Comparison of ENCODE assay signal across 17 cellular contexts in the genomic region with DNA sequence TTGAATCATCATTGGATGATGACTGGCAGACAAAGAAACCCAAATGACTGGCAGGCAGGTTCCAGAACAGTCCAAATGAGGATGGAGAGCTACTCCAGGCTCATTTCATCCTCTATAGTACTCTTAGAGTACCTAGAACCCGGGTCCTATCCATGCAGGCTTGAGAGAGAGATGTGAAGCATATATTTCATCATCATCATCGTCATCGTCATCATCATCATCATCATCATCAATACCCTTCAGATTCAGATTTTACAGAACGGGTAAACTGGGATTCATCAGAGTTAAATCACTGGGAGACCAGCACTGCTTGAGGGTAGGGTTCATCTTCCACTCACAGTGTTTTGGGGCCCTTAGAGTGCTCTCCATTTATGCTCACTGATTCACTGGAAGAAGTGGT. TPM values are rescaled to one million over a fixed set of nuclear protein-coding genes. Genes with fewer than 3 reads are reported as not detected.
"Had no signal": no experiment of that assay in that cellular context is flagged by ENCODE, and none has a peak within 500 bp of the region (broad histone marks: within the 10 kb centered on the region; RNA-seq: fewer than 3 reads in every experiment).

No MANE protein-coding gene starts in this region.

- H3K27ac Mint-ChIP-seq: activated naive CD4-positive, alpha-beta T cell treated with anti-CD3 and anti-CD28 coated beads, Interleukin-2, amount 50 U/mL, for 72 hours; natural killer cell treated with Interleukin-12 subunit alpha and Interleukin-12 subunit beta and Interleukin-15 and Interleukin-18, amount 100 ng/mL, for 72 hours; stimulated activated naive CD8-positive, alpha-beta T cell treated with anti-CD3 and anti-CD28 coated beads, Interleukin-15, Interleukin-2, amounts not matched to agents 100 ng/mL and 50 ng/mL, for 24 hours had no signal

- H3K9me3 ChIP-seq: ascending aorta, gastroesophageal sphincter, heart right ventricle, left ventricle myocardium inferior, prostate gland, tibial artery had no signal

- H3K9me3 Mint-ChIP-seq: activated naive CD4-positive, alpha-beta T cell treated with anti-CD3 and anti-CD28 coated beads, Interleukin-2, amount 50 U/mL, for 72 hours; natural killer cell treated with Interleukin-12 subunit alpha and Interleukin-12 subunit beta and Interleukin-15 and Interleukin-18, amount 100 ng/mL, for 72 hours; stimulated activated naive CD8-positive, alpha-beta T cell treated with anti-CD3 and anti-CD28 coated beads, Interleukin-15, Interleukin-2, amounts not matched to agents 100 ng/mL and 50 ng/mL, for 24 hours had no signal

- H3K36me3 Mint-ChIP-seq: activated naive CD4-positive, alpha-beta T cell treated with anti-CD3 and anti-CD28 coated beads, Interleukin-2, amount 50 U/mL, for 72 hours; natural killer cell treated with Interleukin-12 subunit alpha and Interleukin-12 subunit beta and Interleukin-15 and Interleukin-18, amount 100 ng/mL, for 72 hours had no signal

- H3K27me3 Mint-ChIP-seq: natural killer cell treated with Interleukin-12 subunit alpha and Interleukin-12 subunit beta and Interleukin-15 and Interleukin-18, amount 100 ng/mL, for 72 hours; stimulated activated naive CD8-positive, alpha-beta T cell treated with anti-CD3 and anti-CD28 coated beads, Interleukin-15, Interleukin-2, amounts not matched to agents 100 ng/mL and 50 ng/mL, for 24 hours had no signal

- DNase-seq: activated T-cell treated with anti-CD3 and anti-CD28 coated beads, Interleukin-2, amount 50 U/mL, for 1 hour; heart right ventricle; left ventricle myocardium inferior; stimulated activated CD4-positive, alpha-beta T cell treated with anti-CD3 and anti-CD28 coated beads, Interleukin-4, amount 100 ng/mL, for 4 hours; T-helper 1 cell had no signal

- ATAC-seq: activated naive CD4-positive, alpha-beta T cell treated with anti-CD3 and anti-CD28 coated beads, Interleukin-2, amount 50 U/mL, for 72 hours had no signal

- H3K36me3 ChIP-seq: ascending aorta, gastroesophageal sphincter, heart right ventricle, left ventricle myocardium inferior, prostate gland, tibial artery, WERI-Rb-1 had no signal

- H3K27ac ChIP-seq: ascending aorta, epithelial cell of prostate, heart right ventricle, left ventricle myocardium inferior, prostate gland, tibial artery, WERI-Rb-1 had no signal

- H3K4me3 Mint-ChIP-seq: natural killer cell treated with Interleukin-12 subunit alpha and Interleukin-12 subunit beta and Interleukin-15 and Interleukin-18, amount 100 ng/mL, for 72 hours; stimulated activated naive CD8-positive, alpha-beta T cell treated with anti-CD3 and anti-CD28 coated beads, Interleukin-15, Interleukin-2, amounts not matched to agents 100 ng/mL and 50 ng/mL, for 24 hours had no signal

- H3K4me1 ChIP-seq: ascending aorta, prostate gland, tibial artery had no signal

- H3K27me3 ChIP-seq: ascending aorta, gastroesophageal sphincter, heart right ventricle, tibial artery had no signal

- FAIRE-seq: bronchial epithelial cell, TTC549 had no signal

- H3K4me3 ChIP-seq: ascending aorta, coronary artery, gastroesophageal sphincter, heart right ventricle, left ventricle myocardium inferior, prostate gland, tibial artery had no signal

RNA-seq across cellular contexts. Expression of a gene that starts 52.3 kb away (rescaled TPM):
- total RNA-seq: bronchial epithelial cell had no signal
